19 cellular contexts compared by ENCODE assay signal in the genomic region with DNA sequence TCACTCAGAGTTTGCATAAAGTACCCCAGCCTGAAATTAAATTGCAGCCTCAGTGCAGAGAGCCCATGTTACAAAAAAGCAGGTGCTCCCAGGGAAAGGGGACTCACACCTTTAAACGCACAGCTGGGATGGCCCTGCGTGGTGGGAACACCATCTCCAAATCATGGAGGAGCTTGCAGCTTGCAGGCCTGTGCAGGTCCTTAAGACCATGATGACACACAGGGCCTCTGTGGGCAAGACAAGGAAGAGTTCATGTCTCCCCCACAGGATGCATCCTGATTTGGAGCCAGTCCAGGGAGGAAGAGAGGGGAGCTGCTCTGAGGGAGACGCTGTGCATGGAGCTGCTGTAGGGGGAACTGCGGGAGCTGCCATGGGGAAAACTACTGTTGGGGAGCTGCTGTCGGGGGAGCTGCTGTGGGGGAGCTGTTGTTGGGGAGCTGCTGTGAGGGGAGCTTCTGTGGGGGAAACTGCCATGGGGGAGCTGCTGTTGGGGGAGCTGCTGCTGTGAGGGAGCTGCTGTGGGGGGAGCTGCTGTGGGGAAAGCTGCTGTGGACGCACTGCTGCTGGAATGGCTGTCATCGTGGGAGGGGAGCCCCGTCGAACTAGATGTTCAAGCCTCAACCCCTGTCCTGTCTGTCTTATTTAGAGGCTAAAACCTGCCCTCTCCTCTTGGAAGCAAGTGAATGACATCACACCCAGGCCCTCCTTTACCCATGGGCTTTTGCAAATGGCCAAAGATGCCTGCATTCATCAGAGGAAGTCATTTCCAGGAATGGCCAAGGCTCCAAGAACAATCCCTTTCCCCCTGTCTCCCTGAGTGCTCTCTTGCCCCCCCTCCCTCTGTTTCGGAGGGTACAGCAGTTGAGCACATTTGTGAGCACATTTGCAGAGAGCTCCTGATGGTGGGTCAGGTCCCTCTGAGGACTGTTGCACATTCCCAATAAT.
A peak's percentile ranks its signal among the peaks of the same experiment; 100 is the strongest.
DNase-seq lines count a peak whose midpoint lies in the region; ATAC-seq and TF ChIP-seq lines count a peak whose summit lies in the region.
"Had no signal": no experiment of that assay in that cellular context is flagged by ENCODE, and none has a peak within 500 bp of the region (broad histone marks: within the 10 kb centered on the region; RNA-seq: fewer than 3 reads in every experiment).

No MANE protein-coding gene starts in this region.

- DNase-seq in activated CD8-positive, alpha-beta memory T cell treated with anti-CD3 and anti-CD28 coated beads, Interleukin-2, amount 10 ng/mL, durations not matched to agents 7 days and 5 days = peak; percentile 34
- DNase-seq in activated CD8-positive, alpha-beta memory T cell treated with anti-CD3 and anti-CD28 coated beads, Interleukin-2, amount 50 U/mL, for 48 hours = no peak
- DNase-seq in epithelial cell of esophagus (ENCODE audit: low read depth) (peak; percentile 47), osteocyte (ENCODE audit: extremely low spot score, unreplicated experiment) (peak; percentile 66), HFFc6 (no peak), UCSD-AML1 (lab: John Stamatoyannopoulos, UW; ENCODE audit: unreplicated experiment) (no peak)
- no peak for DNase-seq in activated CD8-positive, alpha-beta T cell treated with anti-CD3 and anti-CD28 coated beads for 36 hours
- DNase-seq: 8988T, ACHN, Calu3, DMS79 treated with DMSO at 0.1 percent for 48 hours, MM.1S, NCI-H2029, NCI-H446 treated with DMSO at 0.1 percent for 48 hours, NCI-H526, Right ventricle myocardium superior, RPMI8226 had no signal

- POLR2A ChIA-PET in activated CD8-positive, alpha-beta T cell treated with anti-CD3 and anti-CD28 coated beads for 36 hours (lab: Charles Lee) = no interaction called here

- H3K27me3 Mint-ChIP-seq in activated CD8-positive, alpha-beta memory T cell treated with anti-CD3 and anti-CD28 coated beads, Interleukin-2, amount 10 ng/mL, durations not matched to agents 7 days and 5 days = peaks cover 16% of the 10 kb centered on the region
- peaks cover 7% of the 10 kb centered on the region for H3K27me3 Mint-ChIP-seq in osteocyte (ENCODE audit: unreplicated experiment)
- H3K27me3 Mint-ChIP-seq in HFFc6 (ENCODE audit: insufficient read depth) = peaks cover 22% of the 10 kb centered on the region
- peaks cover 5% of the 10 kb centered on the region for H3K27me3 Mint-ChIP-seq in activated CD8-positive, alpha-beta T cell treated with anti-CD3 and anti-CD28 coated beads for 36 hours

- TF ChIP-seq CTCF in epithelial cell of esophagus (IDR thresholded peaks at IDR 0.05; ENCODE audit: insufficient read depth, low read depth, low read length, missing control alignments) = no peak
- no peak for TF ChIP-seq CTCF in osteocyte (IDR thresholded peaks at IDR 0.05)
- TF ChIP-seq CTCF in HFFc6 (IDR thresholded peaks at IDR 0.05) = no peak
- no peak for TF ChIP-seq CTCF in activated CD8-positive, alpha-beta T cell treated with anti-CD3 and anti-CD28 coated beads for 36 hours (IDR thresholded peaks at IDR 0.05)

- CTCF ChIA-PET in activated CD8-positive, alpha-beta memory T cell treated with anti-CD3 and anti-CD28 coated beads, Interleukin-2, amount 10 ng/mL, durations not matched to agents 7 days and 5 days (lab: Charles Lee) = no interaction called here
- CTCF ChIA-PET in activated CD8-positive, alpha-beta T cell treated with anti-CD3 and anti-CD28 coated beads for 36 hours (lab: Charles Lee) = interaction anchor here (1.2 kb wide), 1 partner anchor 98 kb away, joined by 3 read pairs; no protein-coding TSS in a partner anchor

- H3K4me1 Mint-ChIP-seq in activated CD8-positive, alpha-beta memory T cell treated with anti-CD3 and anti-CD28 coated beads, Interleukin-2, amount 10 ng/mL, durations not matched to agents 7 days and 5 days = no peaks in the 10 kb centered on the region
- H3K4me1 Mint-ChIP-seq in osteocyte (ENCODE audit: unreplicated experiment) = no peaks in the 10 kb centered on the region
- no peaks in the 10 kb centered on the region for H3K4me1 Mint-ChIP-seq in HFFc6 (ENCODE audit: low read depth)
- no peaks in the 10 kb centered on the region for H3K4me1 Mint-ChIP-seq in activated CD8-positive, alpha-beta T cell treated with anti-CD3 and anti-CD28 coated beads for 36 hours (ENCODE audit: low read depth)
- H3K4me1 Mint-ChIP-seq: IgD-negative memory B cell had no signal

- no peak for ATAC-seq in activated CD8-positive, alpha-beta memory T cell treated with anti-CD3 and anti-CD28 coated beads, Interleukin-2, amount 10 ng/mL, durations not matched to agents 7 days and 5 days
- no peak for ATAC-seq in activated CD8-positive, alpha-beta T cell treated with anti-CD3 and anti-CD28 coated beads for 36 hours

- H3K9me3 Mint-ChIP-seq in activated CD8-positive, alpha-beta memory T cell treated with anti-CD3 and anti-CD28 coated beads, Interleukin-2, amount 10 ng/mL, durations not matched to agents 7 days and 5 days (ENCODE audit: low read depth) = no peaks in the 10 kb centered on the region
- H3K9me3 Mint-ChIP-seq in osteocyte (ENCODE audit: unreplicated experiment) = peaks cover 3% of the 10 kb centered on the region
- no peaks in the 10 kb centered on the region for H3K9me3 Mint-ChIP-seq in HFFc6
- H3K9me3 Mint-ChIP-seq in activated CD8-positive, alpha-beta T cell treated with anti-CD3 and anti-CD28 coated beads for 36 hours = no peaks in the 10 kb centered on the region

- intact Hi-C loops in activated CD8-positive, alpha-beta T cell treated with anti-CD3 and anti-CD28 coated beads for 36 hours (cut with micrococcal nuclease) = no loop called here

- H3K4me3 Mint-ChIP-seq in activated CD8-positive, alpha-beta memory T cell treated with anti-CD3 and anti-CD28 coated beads, Interleukin-2, amount 10 ng/mL, durations not matched to agents 7 days and 5 days = no peak overlapping the region
- H3K4me3 Mint-ChIP-seq in osteocyte (ENCODE audit: unreplicated experiment) (no peak overlapping the region), HFFc6 (no peak overlapping the region)
- no peak overlapping the region for H3K4me3 Mint-ChIP-seq in activated CD8-positive, alpha-beta T cell treated with anti-CD3 and anti-CD28 coated beads for 36 hours
- H3K4me3 Mint-ChIP-seq: IgD-negative memory B cell had no signal

- no peaks in the 10 kb centered on the region for H3K36me3 Mint-ChIP-seq in activated CD8-positive, alpha-beta memory T cell treated with anti-CD3 and anti-CD28 coated beads, Interleukin-2, amount 10 ng/mL, durations not matched to agents 7 days and 5 days
- no peaks in the 10 kb centered on the region for H3K36me3 Mint-ChIP-seq in osteocyte (ENCODE audit: unreplicated experiment)
- H3K36me3 Mint-ChIP-seq in HFFc6 (ENCODE audit: low read depth) = no peaks in the 10 kb centered on the region
- no peaks in the 10 kb centered on the region for H3K36me3 Mint-ChIP-seq in activated CD8-positive, alpha-beta T cell treated with anti-CD3 and anti-CD28 coated beads for 36 hours (ENCODE audit: low read depth)
- H3K36me3 Mint-ChIP-seq: IgD-negative memory B cell had no signal

- H3K27ac Mint-ChIP-seq in activated CD8-positive, alpha-beta memory T cell treated with anti-CD3 and anti-CD28 coated beads, Interleukin-2, amount 10 ng/mL, durations not matched to agents 7 days and 5 days = no peak overlapping the region
- H3K27ac Mint-ChIP-seq in osteocyte (ENCODE audit: unreplicated experiment) (no peak overlapping the region), HFFc6 (no peak overlapping the region)
- no peak overlapping the region for H3K27ac Mint-ChIP-seq in activated CD8-positive, alpha-beta T cell treated with anti-CD3 and anti-CD28 coated beads for 36 hours
- H3K27ac Mint-ChIP-seq: IgD-negative memory B cell had no signal

- no peak overlapping the region for H3K4me3 ChIP-seq in epithelial cell of esophagus (ENCODE audit: low read length)
- H3K4me3 ChIP-seq: SJSA1 had no signal

Comparison
In these comparisons a context has a peak if more than half of its experiments do, and no peak if none do; other contexts are left out.
1. DNase-seq: peak in activated CD8-positive, alpha-beta memory T cell treated with anti-CD3 and anti-CD28 coated beads, Interleukin-2, amount 10 ng/mL, durations not matched to agents 7 days and 5 days (single experiment), epithelial cell of esophagus (single experiment) and osteocyte (single experiment); none in activated CD8-positive, alpha-beta memory T cell treated with anti-CD3 and anti-CD28 coated beads, Interleukin-2, amount 50 U/mL, for 48 hours (single experiment), HFFc6 (single experiment), activated CD8-positive, alpha-beta T cell treated with anti-CD3 and anti-CD28 coated beads for 36 hours (single experiment) and UCSD-AML1 (single experiment).